In the genomic region with DNA sequence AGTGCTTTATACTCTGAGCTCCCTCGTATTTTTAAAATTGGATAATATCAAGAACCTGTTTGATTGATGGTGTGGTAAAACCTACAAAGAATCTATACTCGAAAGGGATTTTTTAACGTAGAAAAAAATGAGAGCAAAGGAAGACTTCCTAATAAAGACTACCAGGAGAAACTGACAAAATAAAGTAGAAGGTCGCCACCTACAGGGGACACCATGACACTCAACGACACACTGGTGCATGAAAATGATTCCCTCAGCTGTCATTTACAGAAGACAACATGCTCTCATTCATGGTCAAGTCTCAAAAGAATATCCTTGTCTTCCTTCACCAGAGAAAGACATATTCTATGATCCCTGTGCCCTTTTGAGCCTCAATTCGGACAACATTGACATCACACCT, we compare ENCODE assay signal across 9 cellular contexts. TPM values are rescaled to one million over a fixed set of nuclear protein-coding genes. Genes with fewer than 3 reads are reported as not detected.
A peak's percentile ranks its signal among the peaks of the same experiment; 100 is the strongest.
DNase-seq lines count a peak whose midpoint lies in the region; ATAC-seq and TF ChIP-seq lines count a peak whose summit lies in the region.
"Had no signal": no experiment of that assay in that cellular context is flagged by ENCODE, and none has a peak within 500 bp of the region (broad histone marks: within the 10 kb centered on the region; RNA-seq: fewer than 3 reads in every experiment).

No MANE protein-coding gene starts in this region.

- H3K36me3 ChIP-seq in vagina: no peaks in the 10 kb centered on the region
- H3K36me3 ChIP-seq: thoracic aorta had no signal

- no peak for TF ChIP-seq POLR2A in vagina (IDR thresholded peaks at IDR 0.05)

- no peaks in the 10 kb centered on the region for H3K4me1 ChIP-seq in vagina

- intact Hi-C loops in vagina (cut with DNase I): no loop called here

- H3K9me3 ChIP-seq in vagina: no peaks in the 10 kb centered on the region
- H3K9me3 ChIP-seq: thoracic aorta had no signal

- no peak for ATAC-seq in GM19397 (IDR thresholded peaks at IDR 0.05; ENCODE audit: unreplicated experiment)

- TF ChIP-seq CTCF in GM12865 (IDR thresholded peaks at IDR 0.05; ENCODE audit: insufficient read depth, low read depth, low read length, missing control alignments) (peak; percentile 45), vagina (IDR thresholded peaks at IDR 0.05) (peak in 1 of 3 experiments; percentile 34)

- DNase-seq in AG08395 (ENCODE audit: low spot score): peak; percentile 41
- DNase-seq in GM12865 (ENCODE audit: low read depth): peak; percentile 59
- DNase-seq in NCI-H345 (lab: John Stamatoyannopoulos, UW): peak; percentile 40
- DNase-seq in activated T-cell treated with anti-CD3 and anti-CD28 coated beads, Interleukin-2, amount 50 U/mL, for 48 hours: peak; percentile 40 to 42
- DNase-seq in foreskin melanocyte: peak; percentile 20
- peak; percentile 41 for DNase-seq in putamen (ENCODE audit: low spot score)
- DNase-seq in vagina (ENCODE audit: extremely low spot score in 2 of 2): no peak

- H3K4me3 ChIP-seq in GM12865 (ENCODE audit: low read depth, low read length) (no peak overlapping the region), vagina (no peak overlapping the region)
- H3K4me3 ChIP-seq: thoracic aorta had no signal

- no peaks in the 10 kb centered on the region for H3K27me3 ChIP-seq in vagina

- H3K27ac ChIP-seq in vagina: no peak overlapping the region
- H3K27ac ChIP-seq: thoracic aorta had no signal

RNA-seq across cellular contexts. Expression of a gene that starts 10.1 kb away (rescaled TPM):
- total RNA-seq in vagina: 23.1 TPM

Comparison
In these comparisons a context has a peak if more than half of its experiments do, and no peak if none do; other contexts are left out.
1. DNase-seq: peak in AG08395 (single experiment), GM12865 (single experiment), NCI-H345 (single experiment), activated T-cell treated with anti-CD3 and anti-CD28 coated beads, Interleukin-2, amount 50 U/mL, for 48 hours (2 of 2), foreskin melanocyte (single experiment) and putamen (single experiment); none in vagina (0 of 2).